In genomic region chrX:14083783-14084182, GRCh38 we compare ENCODE assay signal across 25 cellular contexts. TPM values are rescaled to one million over a fixed set of nuclear protein-coding genes. Genes with fewer than 3 reads are reported as not detected.
A peak's percentile ranks its signal among the peaks of the same experiment; 100 is the strongest.
DNase-seq lines count a peak whose midpoint lies in the region; ATAC-seq, FAIRE-seq and TF ChIP-seq lines count a peak whose summit lies in the region.
"Had no signal": no experiment of that assay in that cellular context is flagged by ENCODE, and none has a peak within 500 bp of the region (broad histone marks: within the 10 kb centered on the region; RNA-seq: fewer than 3 reads in every experiment).

No MANE protein-coding gene starts in this region.

- no peaks in the 10 kb centered on the region for H3K36me3 ChIP-seq in kidney (ENCODE audit: control insufficient read depth in 1 of 2, insufficient read depth in 2 of 2, low read length in 2 of 2)
- no peaks in the 10 kb centered on the region for H3K36me3 ChIP-seq in mucosa of descending colon (ENCODE audit: low read depth)
- H3K36me3 ChIP-seq: BE2C, BLaER1 had no signal

- no peak for TF ChIP-seq CTCF in A549 (IDR thresholded peaks at IDR 0.05)
- no peak for TF ChIP-seq CTCF in kidney (IDR thresholded peaks at IDR 0.05; ENCODE audit: borderline replicate concordance, extremely low read depth, insufficient read depth)
- TF ChIP-seq CTCF in mucosa of descending colon (IDR thresholded peaks at IDR 0.05), result no peak

- CTCF ChIA-PET in A549 (lab: Yijun Ruan, JAX), result no interaction called here

- TF ChIP-seq RAD21 in A549 (conservative IDR thresholded peaks at IDR 0.05 in 1 of 2, IDR thresholded peaks at IDR 0.05 in 1 of 2), result no peak

- POLR2A ChIA-PET in A549 (lab: Yijun Ruan, JAX), result no interaction called here

- H3K4me3 ChIP-seq in A549, result no peak overlapping the region
- H3K4me3 ChIP-seq in kidney (ENCODE audit: low read length in 2 of 2), result no peak overlapping the region
- H3K4me3 ChIP-seq in mucosa of descending colon, result no peak overlapping the region
- H3K4me3 ChIP-seq: BLaER1, GM12878 had no signal

- ATAC-seq in A549 (no peak), mucosa of descending colon (peak; percentile 73), GM21717 (IDR thresholded peaks at IDR 0.05; ENCODE audit: unreplicated experiment) (no peak)
- ATAC-seq: GM12878 had no signal

- DNase-seq in DMS 273 (lab: John Stamatoyannopoulos, UW; ENCODE audit: unreplicated experiment), result peak; percentile 72
- no peak for DNase-seq in DMS 273 treated with DMSO at 0.1 percent for 48 hours (lab: John Stamatoyannopoulos, UW)
- DNase-seq in A549 (ENCODE audit: low read depth in 1 of 2, low spot score in 1 of 2), result no peak
- no peak for DNase-seq in kidney
- no peak for DNase-seq in mucosa of descending colon
- DNase-seq in posterior cingulate gyrus, result no peak
- DNase-seq: ACHN; BE2C; C1 segment of cervical spinal cord; CD4-positive, alpha-beta memory T cell; CD4-positive, CD25-positive, alpha-beta regulatory T cell; CD8-positive, alpha-beta memory T cell; COR-L47; DMS153; DMS53; DMS79; DND-41; EL; GDM1 had no signal

- no peak overlapping the region for H3K4me2 ChIP-seq in A549
- H3K4me2 ChIP-seq: BLaER1 had no signal

- intact Hi-C loops in kidney (cut with DNase I), result no loop called here
- intact Hi-C loops in mucosa of descending colon (cut with DNase I, micrococcal nuclease), result no loop called here
- intact Hi-C loops in posterior cingulate gyrus (cut with DNase I), result no loop called here

- peak; percentile 18 for FAIRE-seq in A549 (lab: Jason Lieb, UNC)
- FAIRE-seq in kidney (lab: Jason Lieb, UNC), result peak; percentile 23
- FAIRE-seq: GM12878, GM12892, GM18507 had no signal

- no peak overlapping the region for H3K9ac ChIP-seq in kidney (ENCODE audit: low read length in 2 of 2)
- H3K9ac ChIP-seq: BLaER1 had no signal

- H3K4me1 ChIP-seq in A549, result no peaks in the 10 kb centered on the region
- no peaks in the 10 kb centered on the region for H3K4me1 ChIP-seq in kidney (ENCODE audit: control insufficient read depth in 1 of 2, insufficient read depth in 1 of 2, low read depth in 1 of 2, low read length in 2 of 2)
- H3K4me1 ChIP-seq in mucosa of descending colon (ENCODE audit: low read depth), result no peaks in the 10 kb centered on the region
- H3K4me1 ChIP-seq: BE2C, BLaER1 had no signal

- H3K9me3 ChIP-seq in A549 (no peaks in the 10 kb centered on the region), kidney (ENCODE audit: control insufficient read depth in 1 of 2, low read length in 2 of 2) (no peaks in the 10 kb centered on the region), mucosa of descending colon (no peaks in the 10 kb centered on the region)
- H3K9me3 ChIP-seq: BE2C, BLaER1 had no signal

- TF ChIP-seq EP300 in A549 (IDR thresholded peaks at IDR 0.05), result no peak

- TF ChIP-seq POLR2A in A549 (IDR thresholded peaks at IDR 0.05; ENCODE audit: low read length), result no peak

- H3K27ac ChIP-seq in A549 (no peak overlapping the region), kidney (ENCODE audit: low read depth in 2 of 2, low read length in 2 of 2) (no peak overlapping the region)
- H3K27ac ChIP-seq: 22Rv1, BLaER1 had no signal

TF ChIP-seq in A549, 52 proteins besides CTCF, POLR2A, EP300 and RAD21:
- no peak for TF ChIP-seq MAFK (IDR thresholded peaks at IDR 0.05; ENCODE audit: partially characterized antibody)
- TF ChIP-seq CBX8 (IDR thresholded peaks at IDR 0.05), result no peak
- TF ChIP-seq MAZ (IDR thresholded peaks at IDR 0.05; ENCODE audit: borderline replicate concordance, low read depth, low read length), result no peak
- TF ChIP-seq HOXA7 (CRISPR knock-in tag; IDR thresholded peaks at IDR 0.05), result no peak
- TF ChIP-seq TFCP2L1 (CRISPR knock-in tag; IDR thresholded peaks at IDR 0.05), result no peak
- no peak for TF ChIP-seq ZFP36 (IDR thresholded peaks at IDR 0.05; ENCODE audit: borderline replicate concordance, partially characterized antibody)

RNA-seq across cellular contexts. Expression of gene GEMIN8, which starts 54.1 kb away (rescaled TPM):
- polyA plus RNA-seq in A549 (2011; rRNA removed) (21.8 and 27.5 TPM in 2 replicates), A549 (2017; fragmentation: RNase III; extraction: RNeasy Plus Mini Kit Qiagen cat#74134 plus additional on column Dnase treatment) (13.9 to 15.9 TPM (median 14.2 TPM) in 3 replicates), kidney (ENCODE audit: insufficient read depth, low read depth, low replicate concordance) (25.4 TPM)
- polyA plus RNA-seq in A549 (2012; cell fraction: cytosol; rRNA removed), result 19.6 and 20.8 TPM in 2 replicates
- 23.3 and 23.7 TPM in 2 replicates for polyA plus RNA-seq in A549 (2012; cell fraction: nucleus; rRNA removed)
- 19.1 and 23.6 TPM in 2 replicates for polyA minus RNA-seq in A549 (2011; rRNA and poly(A)+ RNA removed)
- total RNA-seq in kidney (30.0 TPM), mucosa of descending colon (10 to 100 TPM; 13.5 to 15.9 (median 14.9) TPM)
